Comparison of ENCODE assay signal across 8 cellular contexts in the genomic region with DNA sequence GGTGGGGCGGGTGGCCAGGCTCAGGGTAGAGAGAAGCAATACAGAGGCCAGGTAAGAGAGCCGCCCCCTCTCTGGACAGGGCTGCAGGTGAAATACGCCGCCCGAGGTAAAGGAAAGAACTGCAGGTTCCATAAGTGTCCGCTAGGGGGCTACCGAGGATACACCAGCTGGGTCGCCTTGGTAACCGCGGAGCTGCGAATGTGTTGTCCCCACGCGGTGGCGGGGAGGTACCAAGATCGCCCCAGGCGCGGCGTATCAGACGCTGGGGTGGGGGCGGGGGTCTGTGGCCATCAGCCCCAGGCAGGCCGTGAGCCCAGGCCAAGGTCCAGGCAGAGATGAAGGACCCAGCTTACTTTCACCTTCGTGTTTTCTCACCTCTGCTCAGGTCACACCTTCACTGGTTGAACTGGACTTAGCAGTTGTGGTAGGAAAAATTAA. TPM values are rescaled to one million over a fixed set of nuclear protein-coding genes. Genes with fewer than 3 reads are reported as not detected.
A peak's percentile ranks its signal among the peaks of the same experiment; 100 is the strongest.
DNase-seq lines count a peak whose midpoint lies in the region; ATAC-seq and TF ChIP-seq lines count a peak whose summit lies in the region.

No MANE protein-coding gene starts in this region.

- H3K27ac Mint-ChIP-seq in CD8-positive, alpha-beta T cell = peak overlapping the region; percentile 74

- peaks cover 11% of the 10 kb centered on the region for H3K4me1 Mint-ChIP-seq in CD8-positive, alpha-beta T cell (ENCODE audit: low read depth)

- no peak overlapping the region for H3K27ac ChIP-seq in CD8-positive, alpha-beta T cell (ENCODE audit: low read depth, low read length)
- H3K27ac ChIP-seq in OCI-LY7 (ENCODE audit: low read depth, low read length, poor library complexity, severe bottlenecking) = no peak overlapping the region

- POLR2A ChIA-PET in CD8-positive, alpha-beta T cell (lab: Charles Lee) = interaction anchor here (0.8 to 1.5 kb wide), 5 partner anchors 10 to 603 kb away, joined by 3 to 4 read pairs (median 3); no protein-coding TSS in a partner anchor
- POLR2A ChIA-PET in OCI-LY7 (lab: Charles Lee) = interaction anchor here (1.5 kb wide), 1 partner anchor 10 kb away, joined by 4 read pairs; no protein-coding TSS in a partner anchor

- H3K4me3 ChIP-seq in CD8-positive, alpha-beta T cell (ENCODE audit: low read depth, low read length) = peak overlapping the region; percentile 33
- H3K4me3 ChIP-seq in OCI-LY7 (ENCODE audit: low read depth, low read length, poor library complexity, severe bottlenecking) = peak overlapping the region; percentile 24
- H3K4me3 ChIP-seq in epithelial cell of esophagus (ENCODE audit: low read length) = peak overlapping the region; percentile 22

- DNase-seq in CD8-positive, alpha-beta T cell = peak; percentile 74 to 90 (median 88)
- DNase-seq in KBM-7 (peak; percentile 90), OCI-LY7 (ENCODE audit: low spot score) (peak; percentile 93), activated T-cell treated with anti-CD3 and anti-CD28 coated beads for 1 hour (ENCODE audit: low read depth) (peak; percentile 80), epithelial cell of esophagus (ENCODE audit: low read depth) (peak; percentile 83), myocyte (ENCODE audit: low read depth) (peak; percentile 83)
- DNase-seq in stimulated activated CD8-positive, alpha-beta memory T cell treated with anti-CD3 and anti-CD28 coated beads, Interleukin-7, amount 100 ng/mL, for 1 hour (ENCODE audit: low read depth in 2 of 2) = peak; percentile 64 to 75

- H3K4me3 Mint-ChIP-seq in CD8-positive, alpha-beta T cell = peak overlapping the region; percentile 62

- no peaks in the 10 kb centered on the region for H4K20me1 ChIP-seq in OCI-LY7 (ENCODE audit: insufficient read depth, low read length)

- H3K4me1 ChIP-seq in CD8-positive, alpha-beta T cell (ENCODE audit: insufficient read depth, low read length) = peaks cover 5% of the 10 kb centered on the region
- H3K4me1 ChIP-seq in OCI-LY7 (ENCODE audit: insufficient read depth, low read length, poor library complexity, severe bottlenecking) = peaks cover 15% of the 10 kb centered on the region

- H3K4me2 ChIP-seq in OCI-LY7 (ENCODE audit: low read length) = peak overlapping the region; percentile 66

- H3K9me3 Mint-ChIP-seq in CD8-positive, alpha-beta T cell = no peaks in the 10 kb centered on the region

- H3K9me2 ChIP-seq in OCI-LY7 (ENCODE audit: insufficient read depth, low read length) = no peaks in the 10 kb centered on the region

- no peaks in the 10 kb centered on the region for H3K36me3 ChIP-seq in CD8-positive, alpha-beta T cell (ENCODE audit: insufficient read depth, low read length)
- H3K36me3 ChIP-seq in OCI-LY7 (ENCODE audit: insufficient read depth, low read length) = no peaks in the 10 kb centered on the region

- BruUV-seq in OCI-LY7 (replicated peaks; lab: Mats Ljungman, UMichigan) = no TSS peak

- H3K79me2 ChIP-seq in OCI-LY7 (ENCODE audit: insufficient read depth, low read depth, low read length) = no peaks in the 10 kb centered on the region

- H3K27me3 ChIP-seq in CD8-positive, alpha-beta T cell (ENCODE audit: insufficient read depth, low read length) = no peaks in the 10 kb centered on the region

- peak overlapping the region; percentile 3; the same call in 1 of the 2 replicates for H2AFZ ChIP-seq in OCI-LY7 (ENCODE audit: low read length)

- CTCF ChIA-PET in CD8-positive, alpha-beta T cell (lab: Charles Lee) = interaction anchor here (0.6 to 19.0 kb wide), 38 partner anchors 8 to 604 kb away, joined by 3 to 360 read pairs (median 4); a partner anchor contains a TSS
- CTCF ChIA-PET in OCI-LY7 (lab: Charles Lee; ENCODE audit: unreplicated experiment) = interaction anchor here (1.2 kb wide), 1 partner anchor 34 kb away, joined by 3 read pairs; no protein-coding TSS in a partner anchor

- ATAC-seq in CD8-positive, alpha-beta T cell = peak; percentile 99
- ATAC-seq in GM21367 (IDR thresholded peaks at IDR 0.05; ENCODE audit: unreplicated experiment) = peak; percentile 75

- peaks cover 2% of the 10 kb centered on the region for H3K27me3 Mint-ChIP-seq in CD8-positive, alpha-beta T cell (ENCODE audit: low read depth)

- intact Hi-C loops in CD8-positive, alpha-beta T cell (cut with DNase I, micrococcal nuclease) = loop anchor here (2.0 to 10.0 kb wide), 4 partner anchors 72 to 784 kb away; a partner anchor contains a TSS
- intact Hi-C loops in OCI-LY7 (cut with micrococcal nuclease; ENCODE audit: unreplicated experiment) = loop anchor here (5.0 to 10.0 kb wide), 2 partner anchors 73 to 324 kb away; a partner anchor contains a TSS

- TF ChIP-seq CTCF in CD8-positive, alpha-beta T cell (IDR thresholded peaks at IDR 0.05) = peak; percentile 99
- TF ChIP-seq CTCF in OCI-LY7 (conservative IDR thresholded peaks at IDR 0.05; ENCODE audit: low read length) (peak; percentile 98), epithelial cell of esophagus (IDR thresholded peaks at IDR 0.05; ENCODE audit: insufficient read depth, low read depth, low read length, missing control alignments) (peak; percentile 95)

- H3K36me3 Mint-ChIP-seq in CD8-positive, alpha-beta T cell = no peaks in the 10 kb centered on the region

- in situ Hi-C loops in KBM-7 (cut with MboI; ENCODE audit: low pct_unique_long_range_greater_than_20kb, low sequenced_read_pairs) = no loop called here

- H3K9me3 ChIP-seq in CD8-positive, alpha-beta T cell (ENCODE audit: low read length) = no peaks in the 10 kb centered on the region
- H3K9me3 ChIP-seq in OCI-LY7 (ENCODE audit: low read length) = no peaks in the 10 kb centered on the region

RNA-seq across cellular contexts. Expression of a gene that starts 18.4 kb away (rescaled TPM):
- total RNA-seq in CD8-positive, alpha-beta T cell = 10 to 100 TPM; 17.0 to 23.5 TPM
- total RNA-seq in OCI-LY7 (2014; rRNA removed; shearing (Covaris generic)) = 14.1 and 22.0 TPM in 2 replicates
- 27.0 and 31.5 TPM in 2 replicates for total RNA-seq in OCI-LY7 (2022)
- total RNA-seq in myocyte = 28.3 and 33.2 TPM in 2 replicates
- 15.7 TPM for polyA plus RNA-seq in myocyte (2012)
